In genomic region chr1:77925966-77926365, GRCh38 we compare ENCODE assay signal across 20 cellular contexts. TPM values are rescaled to one million over a fixed set of nuclear protein-coding genes. Genes with fewer than 3 reads are reported as not detected.
DNase-seq lines count a peak whose midpoint lies in the region; ATAC-seq, FAIRE-seq and TF ChIP-seq lines count a peak whose summit lies in the region.
"Had no signal": no experiment of that assay in that cellular context is flagged by ENCODE, and none has a peak within 500 bp of the region (broad histone marks: within the 10 kb centered on the region; RNA-seq: fewer than 3 reads in every experiment).

No MANE protein-coding gene starts in this region.

- H3K4me3 ChIP-seq in K562 (no peak overlapping the region), gastrocnemius medialis (no peak overlapping the region)

- no peak for ATAC-seq in activated CD8-positive, alpha-beta memory T cell treated with anti-CD3 and anti-CD28 coated beads, Interleukin-2, amount 10 ng/mL, durations not matched to agents 7 days and 5 days
- no peak for ATAC-seq in K562
- no peak for ATAC-seq in gastrocnemius medialis
- ATAC-seq: stimulated activated naive CD8-positive, alpha-beta T cell treated with anti-CD3 and anti-CD28 coated beads, Interleukin-15, Interleukin-2, amounts not matched to agents 100 U/mL and 50 U/mL, for 24 hours had no signal

- no peak for FAIRE-seq in K562 (lab: Jason Lieb, UNC)

- H3K36me3 Mint-ChIP-seq in activated CD8-positive, alpha-beta memory T cell treated with anti-CD3 and anti-CD28 coated beads, Interleukin-2, amount 10 ng/mL, durations not matched to agents 7 days and 5 days = peaks cover 7% of the 10 kb centered on the region
- peaks cover 43% of the 10 kb centered on the region for H3K36me3 Mint-ChIP-seq in HFFc6 (ENCODE audit: low read depth)

- no peak for DNase-seq in activated CD8-positive, alpha-beta memory T cell treated with anti-CD3 and anti-CD28 coated beads, Interleukin-2, amount 10 ng/mL, durations not matched to agents 7 days and 5 days
- DNase-seq in activated CD8-positive, alpha-beta memory T cell treated with anti-CD3 and anti-CD28 coated beads, Interleukin-2, amount 50 U/mL, for 4 hours = no peak
- DNase-seq in HFFc6 (no peak), K562 (ENCODE audit: extremely low read depth in 1 of 4, low spot score in 3 of 4) (no peak), gastrocnemius medialis (no peak), HPDE6-E6E7 (ENCODE audit: extremely low spot score) (no peak), glomerular visceral epithelial cell (ENCODE audit: extremely low spot score) (no peak), hippocampal formation (lab: John Stamatoyannopoulos, UW) (no peak)
- DNase-seq: activated B cell treated with CpG ODN at 0.5 μM for 24 hours; activated naive CD4-positive, alpha-beta T cell treated with anti-CD3 and anti-CD28 coated beads for 36 hours; cortex of kidney; foreskin melanocyte; GOT3; NCI-H187; NCI-H446; occipital lobe; stimulated activated naive CD8-positive, alpha-beta T cell treated with anti-CD3 and anti-CD28 coated beads, Interleukin-15, Interleukin-2, amounts not matched to agents 100 U/mL and 50 U/mL, for 24 hours; transverse colon had no signal

- TF ChIP-seq RAD21 in K562 (CRISPR knock-in tag; conservative IDR thresholded peaks at IDR 0.05 in 1 of 2, IDR thresholded peaks at IDR 0.05 in 1 of 2) = no peak

- peaks cover 21% of the 10 kb centered on the region for H3K4me1 Mint-ChIP-seq in activated CD8-positive, alpha-beta memory T cell treated with anti-CD3 and anti-CD28 coated beads, Interleukin-2, amount 10 ng/mL, durations not matched to agents 7 days and 5 days
- H3K4me1 Mint-ChIP-seq in HFFc6 (ENCODE audit: low read depth) = peaks cover 38% of the 10 kb centered on the region
- H3K4me1 Mint-ChIP-seq: brain had no signal

- intact Hi-C loops in K562 (cut with micrococcal nuclease) = no loop called here
- intact Hi-C loops in gastrocnemius medialis (cut with DNase I; ENCODE audit: low total_unique reads) = no loop called here

- H3K27ac ChIP-seq in K562 (ENCODE audit: extremely low read depth, low read depth, low read length) (no peak overlapping the region), gastrocnemius medialis (peak overlapping the region in 3 of 4 donors; percentile 2 to 40 (median 31))

- no peak overlapping the region for H3K27ac Mint-ChIP-seq in activated CD8-positive, alpha-beta memory T cell treated with anti-CD3 and anti-CD28 coated beads, Interleukin-2, amount 10 ng/mL, durations not matched to agents 7 days and 5 days
- peak overlapping the region; percentile 39; the same call in 1 of the 2 replicates for H3K27ac Mint-ChIP-seq in HFFc6
- H3K27ac Mint-ChIP-seq: brain had no signal

- H3K27me3 ChIP-seq in K562 (ENCODE audit: control insufficient read depth in 2 of 2, insufficient read depth in 2 of 2, low read length in 2 of 2) (no peaks in the 10 kb centered on the region), gastrocnemius medialis (no peaks in the 10 kb centered on the region)
- H3K27me3 ChIP-seq: transverse colon had no signal

- no peaks in the 10 kb centered on the region for H4K20me1 ChIP-seq in K562 (replicated peaks; ENCODE audit: control insufficient read depth, insufficient read depth, low read length)

- no peak for TF ChIP-seq CTCF in HFFc6 (IDR thresholded peaks at IDR 0.05)
- TF ChIP-seq CTCF in K562 (IDR thresholded peaks at IDR 0.05 in 2 of 3, conservative IDR thresholded peaks at IDR 0.05 in 1 of 3; ENCODE audit: insufficient read depth in 2 of 3, low read depth in 1 of 3, low read length in 3 of 3) = no peak
- no peak for TF ChIP-seq CTCF in gastrocnemius medialis (IDR thresholded peaks at IDR 0.05 in 4 of 5, conservative IDR thresholded peaks at IDR 0.05 in 1 of 5)

- POLR2A ChIA-PET in K562 (lab: Yijun Ruan, JAX) = interaction anchor here (1.4 kb wide), 1 partner anchor 10 kb away, joined by 4 read pairs; no protein-coding TSS in a partner anchor

- 34% methylated on average over 2 of the region's 2 CpGs for WGBS in K562 (ENCODE audit: insufficient coverage, low coverage, missing lambda C conversion rate)

- peak overlapping the region; percentile 84; the same call in 1 of the 2 replicates for H2AFZ ChIP-seq in K562 (ENCODE audit: low read depth, low read length)

- no peak overlapping the region for H3K9ac ChIP-seq in K562 (ENCODE audit: insufficient read depth in 1 of 2, low read depth in 2 of 2, low read length in 2 of 2)

- CTCF ChIA-PET in activated CD8-positive, alpha-beta memory T cell treated with anti-CD3 and anti-CD28 coated beads, Interleukin-2, amount 10 ng/mL, durations not matched to agents 7 days and 5 days (lab: Charles Lee) = no interaction called here
- CTCF ChIA-PET in K562 (lab: Yijun Ruan, JAX; ENCODE audit: low intra/inter-chr PET ratio) = no interaction called here

- peak overlapping the region; percentile 78 for H3K4me3 Mint-ChIP-seq in activated CD8-positive, alpha-beta memory T cell treated with anti-CD3 and anti-CD28 coated beads, Interleukin-2, amount 10 ng/mL, durations not matched to agents 7 days and 5 days
- H3K4me3 Mint-ChIP-seq in HFFc6 = peak overlapping the region; percentile 55; the same call in 1 of the 2 replicates
- H3K4me3 Mint-ChIP-seq: brain had no signal

- H3K36me3 ChIP-seq in K562 (ENCODE audit: control insufficient read depth, insufficient read depth, low read length) = no peaks in the 10 kb centered on the region
- H3K36me3 ChIP-seq in gastrocnemius medialis = peaks cover 0 to 100% of the 10 kb centered on the region in 2 donors
- H3K36me3 ChIP-seq: transverse colon had no signal

- H3K9me3 ChIP-seq in K562 (replicated peaks; ENCODE audit: control insufficient read depth, insufficient read depth, low read depth, low read length) (no peaks in the 10 kb centered on the region), gastrocnemius medialis (no peaks in the 10 kb centered on the region)
- H3K9me3 ChIP-seq: transverse colon had no signal

- no peak for TF ChIP-seq POLR2A in K562 (conservative IDR thresholded peaks at IDR 0.05)
- TF ChIP-seq POLR2A in gastrocnemius medialis (IDR thresholded peaks at IDR 0.05) = no peak

- no peaks in the 10 kb centered on the region for H3K79me2 ChIP-seq in K562 (ENCODE audit: control insufficient read depth, insufficient read depth, low read length)

- in situ Hi-C loops in K562 (cut with MboI) (no loop called here), gastrocnemius medialis (cut with MboI; ENCODE audit: low sequenced_read_pairs in 4 of 4) (no loop called here)

- H3K4me1 ChIP-seq in K562 (replicated peaks in 1 of 2; ENCODE audit: control insufficient read depth in 2 of 2, insufficient read depth in 2 of 2, low read length in 2 of 2) = no peaks in the 10 kb centered on the region
- no peaks in the 10 kb centered on the region for H3K4me1 ChIP-seq in gastrocnemius medialis
- H3K4me1 ChIP-seq: transverse colon had no signal

- no peaks in the 10 kb centered on the region for H3K9me3 Mint-ChIP-seq in activated CD8-positive, alpha-beta memory T cell treated with anti-CD3 and anti-CD28 coated beads, Interleukin-2, amount 10 ng/mL, durations not matched to agents 7 days and 5 days (ENCODE audit: low read depth)
- no peaks in the 10 kb centered on the region for H3K9me3 Mint-ChIP-seq in HFFc6
- H3K9me3 Mint-ChIP-seq: activated B cell treated with CpG ODN at 0.5 μM for 24 hours; activated naive CD4-positive, alpha-beta T cell treated with anti-CD3 and anti-CD28 coated beads for 36 hours; brain; T-helper 1 cell treated with Interleukin-12 subunit alpha and Interleukin-12 subunit beta and Interleukin-4 antibody, amounts not matched to agents 30 μg/mL and 1 μg/mL, for 36 hours had no signal

- TF ChIP-seq EP300 in K562 (IDR thresholded peaks at IDR 0.05; ENCODE audit: low read length) = no peak

- peaks cover 5% of the 10 kb centered on the region for H3K27me3 Mint-ChIP-seq in activated CD8-positive, alpha-beta memory T cell treated with anti-CD3 and anti-CD28 coated beads, Interleukin-2, amount 10 ng/mL, durations not matched to agents 7 days and 5 days
- peaks cover 2% of the 10 kb centered on the region; the same call in 1 of the 2 replicates for H3K27me3 Mint-ChIP-seq in HFFc6 (ENCODE audit: insufficient read depth)
- H3K27me3 Mint-ChIP-seq: activated B cell treated with CpG ODN at 0.5 μM for 24 hours, brain had no signal

- BruUV-seq in K562 (replicated peaks; lab: Mats Ljungman, UMichigan) = no TSS peak

- H3K9me1 ChIP-seq in K562 (ENCODE audit: control insufficient read depth, insufficient read depth, low read length) = no peaks in the 10 kb centered on the region

- no peak overlapping the region for H3K4me2 ChIP-seq in K562 (ENCODE audit: insufficient read depth, low read length)

RNA-seq across cellular contexts. Expression of gene NEXN, which starts 37.5 kb away (rescaled TPM):
- total RNA-seq in activated CD8-positive, alpha-beta memory T cell treated with anti-CD3 and anti-CD28 coated beads, Interleukin-2, amount 10 ng/mL, durations not matched to agents 7 days and 5 days = 1 to 10 TPM; 1.4 to 2.7 TPM
- total RNA-seq in HFFc6 (2021; fragmentation: NEBNext Ultra II Directional; extraction: Animal tissue kit (Norgen Biotek cat#: 25700)) = 10 to 100 TPM; 51.9 to 64.6 (median 56.5) TPM
- total RNA-seq in K562 (2011; cell fraction: chromatin; rRNA removed; ENCODE audit: low replicate concordance) = 1.1 TPM in 1 of 2 replicates, not detected in the other
- total RNA-seq in K562 (2011; cell fraction: nucleolus; rRNA removed) = 0.17 TPM in 1 of 2 replicates, not detected in the other
- total RNA-seq in K562 (2011; cell fraction: nucleoplasm; rRNA removed) = 0.29 and 1.1 TPM in 2 replicates
- total RNA-seq in K562 (2014; rRNA removed) (0.95 and 1.4 TPM in 2 replicates), K562 (2014; rRNA removed; fragmentation: Illumina TruSeq; extraction: Trizol) (0.76 and 1.2 TPM in 2 replicates), K562 (2015; rRNA removed; fragmentation: Illumina TruSeq; extraction: Trizol) (0.98 and 1.2 TPM in 2 replicates), K562 (2021) (0.60 and 0.92 TPM in 2 replicates), gastrocnemius medialis (100 to 1,000 TPM; 105 to 297 (median 200) TPM)
- polyA plus RNA-seq in K562 (2011; rRNA removed) (0.07 and 0.18 TPM in 2 replicates), K562 (2014; fragmentation: Illumina TruSeq; extraction: Trizol) (1.2 and 1.8 TPM in 2 replicates), K562 (2014; fragmentation: Nextera tagmentation; extraction: Ambion mirVana) (under 1 TPM; 0.46 to 0.51 TPM), K562 (2014; rRNA removed) (0.86 and 0.97 TPM in 2 replicates)
- polyA plus RNA-seq in K562 (2011; cell fraction: cytosol; rRNA removed) = 0.03 and 0.09 TPM in 2 replicates
- 0.06 TPM in 1 of 2 replicates, not detected in the other for polyA plus RNA-seq in K562 (2011; cell fraction: nucleus; rRNA removed)
- polyA plus RNA-seq in K562 (2012) = 0.55 and 1.3 TPM in 2 replicates
- 0.09 and 0.63 TPM in 2 replicates for polyA minus RNA-seq in K562 (2011; rRNA and poly(A)+ RNA removed)
- polyA minus RNA-seq in K562 (2011; cell fraction: cytosol; rRNA and poly(A)+ RNA removed) = not detected in 2 replicates
- 0.27 and 0.33 TPM in 2 replicates for polyA minus RNA-seq in K562 (2011; cell fraction: nucleus; rRNA and poly(A)+ RNA removed)

RNA-seq across cellular contexts. Expression of gene FUBP1, which starts 52.9 kb away (rescaled TPM):
- 100 to 1,000 TPM; 220 to 222 TPM for total RNA-seq in activated CD8-positive, alpha-beta memory T cell treated with anti-CD3 and anti-CD28 coated beads, Interleukin-2, amount 10 ng/mL, durations not matched to agents 7 days and 5 days
- total RNA-seq in HFFc6 (2021; fragmentation: NEBNext Ultra II Directional; extraction: Animal tissue kit (Norgen Biotek cat#: 25700)) = 100 to 1,000 TPM in 5 of 6 experiments, 10 to 100 TPM in 1; 94.7 to 125 (median 119) TPM
- total RNA-seq in K562 (2011; cell fraction: chromatin; rRNA removed; ENCODE audit: low replicate concordance) = 264 and 677 TPM in 2 replicates
- 127 and 179 TPM in 2 replicates for total RNA-seq in K562 (2011; cell fraction: nucleolus; rRNA removed)
- 251 and 332 TPM in 2 replicates for total RNA-seq in K562 (2011; cell fraction: nucleoplasm; rRNA removed)
- 182 and 192 TPM in 2 replicates for total RNA-seq in K562 (2014; rRNA removed)
- 253 and 279 TPM in 2 replicates for total RNA-seq in K562 (2014; rRNA removed; fragmentation: Illumina TruSeq; extraction: Trizol)
- total RNA-seq in K562 (2015; rRNA removed; fragmentation: Illumina TruSeq; extraction: Trizol) = 234 and 254 TPM in 2 replicates
- 195 and 199 TPM in 2 replicates for total RNA-seq in K562 (2021)
- polyA plus RNA-seq in K562 (2011; rRNA removed) = 292 and 294 TPM in 2 replicates
- 136 and 194 TPM in 2 replicates for polyA plus RNA-seq in K562 (2011; cell fraction: cytosol; rRNA removed)
- 763 and 1,195 TPM in 2 replicates for polyA plus RNA-seq in K562 (2011; cell fraction: nucleus; rRNA removed)
- polyA plus RNA-seq in K562 (2012) = 143 and 152 TPM in 2 replicates
- polyA plus RNA-seq in K562 (2014; fragmentation: Illumina TruSeq; extraction: Trizol) = 185 and 213 TPM in 2 replicates
- polyA plus RNA-seq in K562 (2014; fragmentation: Nextera tagmentation; extraction: Ambion mirVana) = 100 to 1,000 TPM; 104 to 170 TPM
- polyA plus RNA-seq in K562 (2014; rRNA removed) = 224 and 265 TPM in 2 replicates
- polyA minus RNA-seq in K562 (2011; rRNA and poly(A)+ RNA removed) = 304 and 320 TPM in 2 replicates
- polyA minus RNA-seq in K562 (2011; cell fraction: cytosol; rRNA and poly(A)+ RNA removed) = 101 and 114 TPM in 2 replicates
- 359 and 608 TPM in 2 replicates for polyA minus RNA-seq in K562 (2011; cell fraction: nucleus; rRNA and poly(A)+ RNA removed)
- total RNA-seq in gastrocnemius medialis = 10 to 100 TPM; 25.6 to 64.3 (median 47.8) TPM

Comparison
In these comparisons a context has a peak if more than half of its experiments do, and no peak if none do; other contexts are left out.
1. RNA of gene NEXN, which starts 37.5 kb away (total RNA-seq): 105 to 297 TPM in gastrocnemius medialis and 51.9 to 64.6 TPM in HFFc6; 1.4 to 2.7 TPM in activated CD8-positive, alpha-beta memory T cell treated with anti-CD3 and anti-CD28 coated beads, Interleukin-2, amount 10 ng/mL, durations not matched to agents 7 days and 5 days and 0.17 to 1.4 TPM in K562; every median in the first group is over 10 times any median in the second.